In the genomic region with DNA sequence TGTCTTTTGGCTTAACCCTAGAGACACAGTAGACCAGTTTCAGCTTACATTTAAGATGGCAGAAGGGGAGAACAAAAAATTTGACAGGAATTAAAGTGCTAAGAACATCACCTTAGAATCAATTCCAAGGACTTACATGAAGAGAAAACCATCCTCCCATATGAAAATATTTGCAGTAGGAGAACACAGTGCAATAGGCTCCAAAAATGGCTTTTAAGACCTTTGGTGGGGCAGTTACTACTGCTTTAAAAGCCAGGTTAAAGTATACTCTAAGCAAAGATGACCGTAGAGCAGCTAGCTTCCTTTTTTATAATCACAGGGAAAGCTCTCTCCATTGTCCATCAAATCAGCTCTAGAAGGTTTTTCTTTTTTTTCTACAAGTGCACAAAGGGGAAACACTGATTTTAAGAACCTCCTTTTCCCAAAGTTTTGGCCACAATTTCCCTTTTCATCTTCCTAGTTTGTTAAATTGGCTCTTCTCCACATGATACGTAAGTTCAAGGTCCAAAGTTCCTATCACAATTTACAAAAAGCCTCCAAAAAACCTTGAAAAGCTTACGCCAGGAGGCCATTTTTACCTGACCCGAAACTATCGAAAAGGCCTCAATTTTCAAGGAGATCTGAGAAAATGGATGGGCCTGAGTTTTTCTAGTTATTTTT, we compare ENCODE assay signal across 10 cellular contexts. TPM values are rescaled to one million over a fixed set of nuclear protein-coding genes. Genes with fewer than 3 reads are reported as not detected.
DNase-seq lines count a peak whose midpoint lies in the region; ATAC-seq and TF ChIP-seq lines count a peak whose summit lies in the region.
"Had no signal": no experiment of that assay in that cellular context is flagged by ENCODE, and none has a peak within 500 bp of the region (broad histone marks: within the 10 kb centered on the region; RNA-seq: fewer than 3 reads in every experiment).

No MANE protein-coding gene starts in this region.

- no peaks in the 10 kb centered on the region for H3K9me3 ChIP-seq in thyroid gland

- 49 to 71% methylated on average over 5 of the region's 5 CpGs for WGBS in thyroid gland, 2 donors

- H3K36me3 Mint-ChIP-seq in activated CD8-positive, alpha-beta memory T cell treated with anti-CD3 and anti-CD28 coated beads, Interleukin-2, amount 10 ng/mL, durations not matched to agents 7 days and 5 days = peaks cover 44% of the 10 kb centered on the region
- H3K36me3 Mint-ChIP-seq in brain = peaks cover 62% of the 10 kb centered on the region

- peak overlapping the region; percentile 94 for H3K27ac Mint-ChIP-seq in activated CD8-positive, alpha-beta memory T cell treated with anti-CD3 and anti-CD28 coated beads, Interleukin-2, amount 10 ng/mL, durations not matched to agents 7 days and 5 days
- peak overlapping the region; percentile 98 to 100 (median 99) for H3K27ac Mint-ChIP-seq in brain

- no peaks in the 10 kb centered on the region for H3K27me3 Mint-ChIP-seq in activated CD8-positive, alpha-beta memory T cell treated with anti-CD3 and anti-CD28 coated beads, Interleukin-2, amount 10 ng/mL, durations not matched to agents 7 days and 5 days
- H3K27me3 Mint-ChIP-seq in brain = peaks cover 40% of the 10 kb centered on the region

- H3K4me1 Mint-ChIP-seq in activated CD8-positive, alpha-beta memory T cell treated with anti-CD3 and anti-CD28 coated beads, Interleukin-2, amount 10 ng/mL, durations not matched to agents 7 days and 5 days = peaks cover 48% of the 10 kb centered on the region
- peaks cover 58% of the 10 kb centered on the region for H3K4me1 Mint-ChIP-seq in brain

- H3K4me3 ChIP-seq in thyroid gland (replicated peaks in 1 of 3) = peak overlapping the region; percentile 8 to 97 (median 82)

- intact Hi-C loops in thyroid gland (cut with DNase I) = no loop called here

- peak overlapping the region; percentile 94 to 96 (median 95) for H3K27ac ChIP-seq in thyroid gland

- ATAC-seq in activated CD8-positive, alpha-beta memory T cell treated with anti-CD3 and anti-CD28 coated beads, Interleukin-2, amount 10 ng/mL, durations not matched to agents 7 days and 5 days = no peak

- no peaks in the 10 kb centered on the region for H3K27me3 ChIP-seq in thyroid gland

- no peak for TF ChIP-seq POLR2A in thyroid gland (IDR thresholded peaks at IDR 0.05)

- peak overlapping the region; percentile 99 for H3K4me3 Mint-ChIP-seq in activated CD8-positive, alpha-beta memory T cell treated with anti-CD3 and anti-CD28 coated beads, Interleukin-2, amount 10 ng/mL, durations not matched to agents 7 days and 5 days
- peak overlapping the region; percentile 89 to 99 (median 98) for H3K4me3 Mint-ChIP-seq in brain

- peaks cover 40 to 44% of the 10 kb centered on the region in 2 donors for H3K36me3 ChIP-seq in thyroid gland

- H3K9me3 Mint-ChIP-seq in activated CD8-positive, alpha-beta memory T cell treated with anti-CD3 and anti-CD28 coated beads, Interleukin-2, amount 10 ng/mL, durations not matched to agents 7 days and 5 days (ENCODE audit: low read depth) = no peaks in the 10 kb centered on the region
- H3K9me3 Mint-ChIP-seq in brain = peaks cover 0 to 13% (median 0%) of the 10 kb centered on the region in 5 experiments

- TF ChIP-seq CTCF in brain (conservative IDR thresholded peaks at IDR 0.05) = no peak
- TF ChIP-seq CTCF in thyroid gland (IDR thresholded peaks at IDR 0.05) = no peak

- CTCF ChIA-PET in activated CD8-positive, alpha-beta memory T cell treated with anti-CD3 and anti-CD28 coated beads, Interleukin-2, amount 10 ng/mL, durations not matched to agents 7 days and 5 days (lab: Charles Lee) = interaction anchor here (1.1 to 13.2 kb wide), 4 partner anchors 9 to 14 kb away, joined by 3 to 160 read pairs (median 5); no protein-coding TSS in a partner anchor

- H3K4me1 ChIP-seq in thyroid gland = peaks cover 22 to 26% of the 10 kb centered on the region in 2 donors

- no peak for DNase-seq in activated CD8-positive, alpha-beta memory T cell treated with anti-CD3 and anti-CD28 coated beads, Interleukin-2, amount 10 ng/mL, durations not matched to agents 7 days and 5 days
- no peak for DNase-seq in activated CD8-positive, alpha-beta memory T cell treated with anti-CD3 and anti-CD28 coated beads, Interleukin-2, amount 50 U/mL, for 4 hours
- peak; percentile 27 for DNase-seq in midbrain (lab: John Stamatoyannopoulos, UW)
- no peak for DNase-seq in thyroid gland
- no peak for DNase-seq in DMS153 (lab: John Stamatoyannopoulos, UW)
- no peak for DNase-seq in DMS53 (lab: John Stamatoyannopoulos, UW)
- no peak for DNase-seq in NCI-H1048 (lab: John Stamatoyannopoulos, UW)
- DNase-seq: stimulated activated CD4-positive, alpha-beta T cell treated with anti-CD3 and anti-CD28 coated beads, Interleukin-2, amount 100 ng/mL, for 24 hours had no signal

RNA-seq across cellular contexts. Expression of gene TXNIP, which starts 3.3 kb away (rescaled TPM):
- 100 to 1,000 TPM; 127 to 207 TPM for total RNA-seq in activated CD8-positive, alpha-beta memory T cell treated with anti-CD3 and anti-CD28 coated beads, Interleukin-2, amount 10 ng/mL, durations not matched to agents 7 days and 5 days
- polyA plus RNA-seq in brain (ENCODE audit: insufficient read depth, low read depth, low replicate concordance) = 115 TPM
- total RNA-seq in thyroid gland = 1,000 to 10,000 TPM in 2 of 4 donors, 100 to 1,000 TPM in 2; 739 to 2,947 (median 1,128) TPM

RNA-seq across cellular contexts. Expression of gene HJV, which starts 28.4 kb away (rescaled TPM):
- not detected for total RNA-seq in activated CD8-positive, alpha-beta memory T cell treated with anti-CD3 and anti-CD28 coated beads, Interleukin-2, amount 10 ng/mL, durations not matched to agents 7 days and 5 days
- not detected for polyA plus RNA-seq in brain (ENCODE audit: insufficient read depth, low read depth, low replicate concordance)
- total RNA-seq in thyroid gland = not detected
- total RNA-seq: dermis microvascular lymphatic vessel endothelial cell had no signal

RNA-seq across cellular contexts. Expression of gene POLR3GL, which starts 28.6 kb away (rescaled TPM):
- total RNA-seq in activated CD8-positive, alpha-beta memory T cell treated with anti-CD3 and anti-CD28 coated beads, Interleukin-2, amount 10 ng/mL, durations not matched to agents 7 days and 5 days = 10 to 100 TPM; 23.5 to 29.1 TPM
- 47.1 TPM for polyA plus RNA-seq in brain (ENCODE audit: insufficient read depth, low read depth, low replicate concordance)
- total RNA-seq in thyroid gland = 10 to 100 TPM; 12.5 to 36.4 (median 22.7) TPM

RNA-seq across cellular contexts. Expression of gene ANKRD34A, which starts 28.7 kb away (rescaled TPM):
- total RNA-seq in activated CD8-positive, alpha-beta memory T cell treated with anti-CD3 and anti-CD28 coated beads, Interleukin-2, amount 10 ng/mL, durations not matched to agents 7 days and 5 days = 1 to 10 TPM; 3.8 to 4.6 TPM
- 7.3 TPM for polyA plus RNA-seq in brain (ENCODE audit: insufficient read depth, low read depth, low replicate concordance)
- 1 to 10 TPM in 2 of 4 donors, under 1 TPM in 2; 0.13 to 2.0 (median 0.97) TPM for total RNA-seq in thyroid gland

RNA-seq across cellular contexts. Expression of gene LIX1L, which starts 35.3 kb away (rescaled TPM):
- 10 to 100 TPM; 35.0 to 36.2 TPM for total RNA-seq in activated CD8-positive, alpha-beta memory T cell treated with anti-CD3 and anti-CD28 coated beads, Interleukin-2, amount 10 ng/mL, durations not matched to agents 7 days and 5 days
- 23.2 TPM for polyA plus RNA-seq in brain (ENCODE audit: insufficient read depth, low read depth, low replicate concordance)
- total RNA-seq in thyroid gland = 10 to 100 TPM; 18.7 to 26.9 (median 20.3) TPM
